8 cellular contexts compared by ENCODE assay signal in the genomic region with DNA sequence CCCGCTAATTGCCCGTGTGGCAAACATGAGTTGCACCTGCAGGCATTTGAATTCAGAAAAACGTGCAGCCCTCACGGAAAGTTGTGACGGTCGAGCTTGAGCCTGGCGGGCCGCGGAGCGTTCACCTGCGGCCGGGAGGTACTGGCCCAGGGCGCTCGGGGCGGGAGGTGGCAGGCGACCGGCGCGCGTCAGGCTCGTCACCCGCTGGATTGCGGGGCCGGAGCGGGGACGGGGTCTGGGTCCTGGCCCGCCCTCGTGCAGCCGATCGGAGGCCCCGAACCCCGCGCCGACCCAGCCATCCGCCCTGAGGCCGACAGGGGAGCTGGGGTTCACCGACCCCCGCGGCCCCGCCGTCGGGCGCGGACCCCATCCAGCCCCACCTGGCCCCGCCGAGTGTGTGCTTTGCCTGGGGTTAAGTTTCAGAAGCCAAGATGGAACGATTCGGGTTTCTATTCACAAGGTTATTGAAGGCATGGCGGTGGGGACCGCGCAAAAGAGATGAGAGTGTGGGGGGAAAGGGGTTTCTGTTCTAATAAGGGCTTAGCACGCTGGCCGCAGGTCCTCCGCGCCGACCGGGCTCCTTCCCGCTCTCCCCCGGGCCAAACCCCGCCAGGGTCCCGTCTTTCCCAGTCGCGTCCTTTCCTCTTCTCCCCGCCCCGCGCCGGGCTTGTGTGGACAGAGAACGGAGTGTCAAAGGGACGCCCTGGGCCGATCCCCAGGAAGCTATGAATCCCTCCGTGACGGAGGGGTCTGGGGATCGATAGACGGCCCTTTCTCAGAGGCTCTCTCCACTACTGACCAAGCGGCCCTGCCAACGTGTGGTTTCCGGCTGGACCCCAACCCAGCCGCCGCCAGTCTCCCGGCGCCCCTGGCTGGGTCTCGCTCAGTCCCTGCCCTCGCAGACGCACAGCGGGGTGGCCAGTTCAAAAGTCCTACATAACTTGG. TPM values are rescaled to one million over a fixed set of nuclear protein-coding genes. Genes with fewer than 3 reads are reported as not detected.
DNase-seq lines count a peak whose midpoint lies in the region; ATAC-seq, FAIRE-seq and TF ChIP-seq lines count a peak whose summit lies in the region.

No MANE protein-coding gene starts in this region.

- TF ChIP-seq POLR2A in GM12892 (IDR thresholded peaks at IDR 0.05; ENCODE audit: low read depth, low read length), result no peak

- peak overlapping the region; percentile 98 for H3K27ac Mint-ChIP-seq in osteocyte (ENCODE audit: unreplicated experiment)

- H3K36me3 Mint-ChIP-seq in osteocyte (ENCODE audit: unreplicated experiment), result peaks cover 7% of the 10 kb centered on the region

- H3K4me1 Mint-ChIP-seq in osteocyte (ENCODE audit: unreplicated experiment), result peaks cover 57% of the 10 kb centered on the region

- H3K27me3 Mint-ChIP-seq in osteocyte (ENCODE audit: unreplicated experiment), result no peaks in the 10 kb centered on the region

- H3K9me3 Mint-ChIP-seq in osteocyte (ENCODE audit: unreplicated experiment), result no peaks in the 10 kb centered on the region

- peak overlapping the region; percentile 87 for H3K4me3 Mint-ChIP-seq in osteocyte (ENCODE audit: unreplicated experiment)

- FAIRE-seq in GM12892 (lab: Jason Lieb, UNC), result peak; percentile 65

- ATAC-seq in GM19463 (IDR thresholded peaks at IDR 0.05; ENCODE audit: unreplicated experiment) (no peak), GM21447 (IDR thresholded peaks at IDR 0.05; ENCODE audit: unreplicated experiment) (no peak), GM18517 (IDR thresholded peaks at IDR 0.05; ENCODE audit: unreplicated experiment) (no peak)

- no peak for TF ChIP-seq CTCF in osteocyte (IDR thresholded peaks at IDR 0.05)

- intact Hi-C loops in head of caudate nucleus (cut with DNase I), result loop anchor here (5.0 to 10.0 kb wide), 2 partner anchors 46 to 133 kb away; no protein-coding TSS in a partner anchor

- DNase-seq in GM12892 (ENCODE audit: insufficient read length) (no peak), NCI-H226 (peak; percentile 18), head of caudate nucleus (peak in 39 of 42 donors; percentile 15 to 87 (median 64)), osteocyte (ENCODE audit: extremely low spot score, unreplicated experiment) (peak; percentile 87)
- DNase-seq in activated effector memory CD4-positive, alpha-beta T cell treated with anti-CD3 and anti-CD28 coated beads, Interleukin-2, amount 50 U/mL, for 16 hours, result peak; percentile 71

RNA-seq across cellular contexts. Expression of gene HEY2, which starts 1.6 kb away (rescaled TPM):
- not detected for polyA plus RNA-seq in GM12892 (2012; ENCODE audit: missing spikeins)
- total RNA-seq in osteocyte, result 22.7 and 25.8 TPM in 2 replicates

RNA-seq across cellular contexts. Expression of gene NCOA7, which starts 42.9 kb away (rescaled TPM):
- polyA plus RNA-seq in GM12892 (2012; ENCODE audit: missing spikeins), result 37.6 TPM
- 63.5 and 65.7 TPM in 2 replicates for total RNA-seq in osteocyte
